In the genomic region with DNA sequence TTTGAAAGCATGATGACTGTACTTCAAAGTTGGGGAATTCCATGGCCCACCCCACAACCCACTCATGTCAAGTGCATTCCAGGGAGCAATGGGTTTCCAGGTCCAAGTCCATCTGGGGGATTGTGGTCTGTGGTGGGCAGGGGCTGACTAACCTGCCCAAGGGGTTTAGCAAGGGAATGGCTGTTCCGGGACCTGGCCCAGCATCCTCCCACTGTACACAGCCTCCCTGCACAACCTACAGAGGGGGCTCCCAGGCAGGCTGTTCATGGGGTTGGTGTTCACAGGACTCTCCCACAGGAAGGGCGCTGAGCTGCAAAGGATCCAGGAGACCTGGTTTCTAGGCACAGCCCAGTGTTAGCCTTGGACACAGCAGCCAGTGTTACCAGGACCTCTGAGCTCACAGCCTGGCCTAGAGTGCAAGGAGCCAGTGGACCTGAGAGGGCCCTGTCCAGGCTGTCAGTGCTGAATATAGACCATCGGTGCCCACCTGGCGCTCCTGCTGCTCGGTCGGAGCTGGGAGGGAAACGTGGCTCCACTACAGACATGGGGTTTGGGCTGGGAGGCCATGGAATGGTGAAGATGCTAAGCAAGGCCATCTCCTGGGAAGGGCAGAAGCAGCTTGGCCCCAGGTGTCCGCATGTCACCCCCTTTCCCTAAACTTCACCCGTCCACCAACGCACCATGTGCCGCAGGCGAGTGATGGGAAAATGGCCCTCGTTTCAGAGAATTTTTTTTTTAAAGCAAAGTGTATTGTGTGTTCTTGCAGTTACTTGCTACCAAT, we compare ENCODE assay signal across 12 cellular contexts.
"Had no signal": no experiment of that assay in that cellular context is flagged by ENCODE, and none has a peak within 500 bp of the region (broad histone marks: within the 10 kb centered on the region; RNA-seq: fewer than 3 reads in every experiment).

No MANE protein-coding gene starts in this region.

- H3K27ac Mint-ChIP-seq: activated CD4-positive, alpha-beta T cell treated with anti-CD3 and anti-CD28 coated beads, Interleukin-2, amount 10 ng/mL, durations not matched to agents 7 days and 5 days; activated naive CD4-positive, alpha-beta T cell treated with anti-CD3 and anti-CD28 coated beads, Interleukin-2, amount 50 U/mL, for 24 hours; activated T-helper 2 cell treated with anti-CD3 and anti-CD28 coated beads, Interferon-gamma antibody, Interleukin-2, Interleukin-4, amounts not matched to agents 10 μg/mL and 5 μg/mL and 100 μg/mL, durations not matched to agents 14 hours and 24 hours and 36 hours; dendritic cell treated with granulocyte-macrophage colony-stimulating factor and Interleukin-4, amounts not matched to agents 40 ng/mL and 50 ng/mL, for 4 days; memory B cell had no signal

- ATAC-seq: left lung, pancreas had no signal

- H3K27me3 Mint-ChIP-seq: activated CD4-positive, alpha-beta T cell treated with anti-CD3 and anti-CD28 coated beads, Interleukin-2, amount 10 ng/mL, durations not matched to agents 7 days and 5 days; memory B cell had no signal

- H3K27ac ChIP-seq: left lung, pancreas, skin epidermis, transverse colon had no signal

- H3K36me3 ChIP-seq: left lung, pancreas, transverse colon had no signal

- H3K36me3 Mint-ChIP-seq: activated naive CD4-positive, alpha-beta T cell treated with anti-CD3 and anti-CD28 coated beads, Interleukin-2, amount 50 U/mL, for 24 hours; memory B cell had no signal

- H3K9me3 ChIP-seq: left lung, pancreas, transverse colon had no signal

- H3K4me3 ChIP-seq: left lung, pancreas, skin epidermis, transverse colon had no signal

- H3K27me3 ChIP-seq: left lung, pancreas, transverse colon had no signal

- H3K9me3 Mint-ChIP-seq: activated CD4-positive, alpha-beta T cell treated with anti-CD3 and anti-CD28 coated beads, Interleukin-2, amount 10 ng/mL, durations not matched to agents 7 days and 5 days; activated naive CD4-positive, alpha-beta T cell treated with anti-CD3 and anti-CD28 coated beads, Interleukin-2, amount 50 U/mL, for 24 hours; activated T-helper 2 cell treated with anti-CD3 and anti-CD28 coated beads, Interferon-gamma antibody, Interleukin-2, Interleukin-4, amounts not matched to agents 10 μg/mL and 5 μg/mL and 100 μg/mL, durations not matched to agents 14 hours and 24 hours and 36 hours; brain; dendritic cell treated with granulocyte-macrophage colony-stimulating factor and Interleukin-4, amounts not matched to agents 40 ng/mL and 50 ng/mL, for 4 days; memory B cell had no signal

- H3K4me1 Mint-ChIP-seq: activated CD4-positive, alpha-beta T cell treated with anti-CD3 and anti-CD28 coated beads, Interleukin-2, amount 10 ng/mL, durations not matched to agents 7 days and 5 days; activated naive CD4-positive, alpha-beta T cell treated with anti-CD3 and anti-CD28 coated beads, Interleukin-2, amount 50 U/mL, for 24 hours; memory B cell had no signal

- DNase-seq: activated CD4-positive, alpha-beta T cell treated with anti-CD3 and anti-CD28 coated beads, Interleukin-2, amount 10 ng/mL, durations not matched to agents 7 days and 5 days; activated CD4-positive, CD25-positive, alpha-beta regulatory T cell; activated CD8-positive, alpha-beta memory T cell treated with anti-CD3 and anti-CD28 coated beads for 24 hours; left lung; transverse colon had no signal

- H3K4me1 ChIP-seq: left lung, pancreas, transverse colon had no signal

- H3K4me3 Mint-ChIP-seq: activated CD4-positive, alpha-beta T cell treated with anti-CD3 and anti-CD28 coated beads, Interleukin-2, amount 10 ng/mL, durations not matched to agents 7 days and 5 days; activated naive CD4-positive, alpha-beta T cell treated with anti-CD3 and anti-CD28 coated beads, Interleukin-2, amount 50 U/mL, for 24 hours; dendritic cell treated with granulocyte-macrophage colony-stimulating factor and Interleukin-4, amounts not matched to agents 40 ng/mL and 50 ng/mL, for 4 days; memory B cell had no signal
